15 cellular contexts compared by ENCODE assay signal in genomic region chr4:102843273-102843672, GRCh38.
"Had no signal": no experiment of that assay in that cellular context is flagged by ENCODE, and none has a peak within 500 bp of the region (broad histone marks: within the 10 kb centered on the region; RNA-seq: fewer than 3 reads in every experiment).

No MANE protein-coding gene starts in this region.

- DNase-seq: activated B cell treated with CpG ODN at 0.5 μM for 24 hours; activated CD4-positive, alpha-beta T cell treated with anti-CD3 and anti-CD28 coated beads, Interleukin-2, amount 10 ng/mL, durations not matched to agents 24 days and 14 days; activated CD8-positive, alpha-beta memory T cell treated with anti-CD3 and anti-CD28 coated beads for 24 hours; activated naive CD4-positive, alpha-beta T cell treated with Interleukin-2 at 50 U/mL for 16 hours; adrenal gland; caudate nucleus; immature natural killer cell; midbrain; psoas muscle; SW 1271 had no signal

- H3K4me3 ChIP-seq: adrenal gland, lung, neural progenitor cell, psoas muscle, thoracic aorta had no signal

- H3K27ac Mint-ChIP-seq: activated B cell treated with CpG ODN at 0.5 μM for 24 hours; activated CD4-positive, alpha-beta T cell treated with anti-CD3 and anti-CD28 coated beads, Interleukin-2, amount 10 ng/mL, durations not matched to agents 24 days and 14 days; neural progenitor cell; T-helper 2 cell treated with Interferon-gamma antibody and Interleukin-4, amounts not matched to agents 5 μg/mL and 100 μg/mL, for 36 hours had no signal

- ATAC-seq: psoas muscle, sciatic nerve had no signal

- H3K9ac ChIP-seq: neural progenitor cell had no signal

- H3K4me2 ChIP-seq: neural progenitor cell had no signal

- H3K4me1 Mint-ChIP-seq: neural progenitor cell had no signal

- H3K9me3 ChIP-seq: adrenal gland, psoas muscle, thoracic aorta had no signal

- H3K4me1 ChIP-seq: adrenal gland, neural progenitor cell, psoas muscle had no signal

- H3K36me3 ChIP-seq: adrenal gland, neural progenitor cell, thoracic aorta had no signal

- H3K9me3 Mint-ChIP-seq: immature natural killer cell, neural progenitor cell had no signal

- H3K4me3 Mint-ChIP-seq: activated B cell treated with CpG ODN at 0.5 μM for 24 hours; activated CD4-positive, alpha-beta T cell treated with anti-CD3 and anti-CD28 coated beads, Interleukin-2, amount 10 ng/mL, durations not matched to agents 24 days and 14 days; immature natural killer cell; neural progenitor cell; T-helper 2 cell treated with Interferon-gamma antibody and Interleukin-4, amounts not matched to agents 5 μg/mL and 100 μg/mL, for 36 hours had no signal

- H2AFZ ChIP-seq: neural progenitor cell had no signal

- H3K27me3 Mint-ChIP-seq: activated B cell treated with CpG ODN at 0.5 μM for 24 hours; activated CD4-positive, alpha-beta T cell treated with anti-CD3 and anti-CD28 coated beads, Interleukin-2, amount 10 ng/mL, durations not matched to agents 24 days and 14 days had no signal

- H3K27ac ChIP-seq: adrenal gland, neural progenitor cell, psoas muscle, thoracic aorta had no signal

- H3K27me3 ChIP-seq: adrenal gland, neural progenitor cell had no signal
